Comparison of ENCODE assay signal across 8 cellular contexts in the genomic region with DNA sequence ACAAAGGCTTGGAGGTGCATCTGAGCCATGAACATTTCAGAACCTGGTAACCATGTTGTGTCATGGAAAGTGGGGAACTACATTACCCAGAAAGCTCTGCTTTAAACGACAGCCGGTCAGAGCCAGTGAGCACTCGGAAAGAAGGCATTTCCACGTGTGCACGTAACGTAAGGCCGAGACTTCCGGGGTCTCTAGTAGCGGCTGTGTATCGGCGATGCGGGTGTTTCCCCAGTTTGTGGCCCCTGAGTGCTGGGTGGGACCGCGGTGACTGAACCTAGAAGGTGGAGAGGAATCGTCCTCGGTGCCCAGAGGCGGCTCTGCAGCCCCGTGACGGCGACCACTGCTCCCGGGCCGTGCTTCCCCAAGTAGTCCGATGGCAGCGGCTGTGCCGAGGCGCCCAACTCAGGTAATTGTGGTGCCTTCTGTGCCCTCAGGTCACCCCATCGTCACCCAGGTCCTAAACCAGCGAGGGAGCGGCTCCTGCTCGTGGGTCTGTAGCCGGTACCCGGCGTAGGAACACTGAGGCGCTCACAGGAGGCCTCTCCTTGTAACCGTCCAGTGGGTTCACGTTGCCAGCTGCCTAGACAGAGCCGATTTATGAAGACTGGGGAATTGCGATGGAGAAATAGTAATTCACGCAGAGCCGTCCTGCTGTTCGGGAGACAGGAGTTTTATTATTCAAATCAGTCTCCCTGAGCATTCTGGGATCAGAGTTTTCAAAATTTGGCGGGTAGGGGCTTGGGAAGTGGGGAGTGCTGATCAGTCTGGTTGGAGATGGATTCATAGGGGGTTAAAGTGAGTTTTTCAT. TPM values are rescaled to one million over a fixed set of nuclear protein-coding genes. Genes with fewer than 3 reads are reported as not detected.
DNase-seq lines count a peak whose midpoint lies in the region; ATAC-seq and TF ChIP-seq lines count a peak whose summit lies in the region.
"Not testable (repeated sequence)": the region's sequence is repeated elsewhere in the genome, so short reads cannot be mapped to it uniquely, and the experiment has no call there.

Gene ZNF587 (plus strand): TSS at position 194 of the 808 bp plus-strand sequence. CDS start 180 bp downstream, at position 374.

- not testable (repeated sequence) for H3K27me3 ChIP-seq in GM23338 (ENCODE audit: insufficient read depth); neural cell (ENCODE audit: insufficient read depth, low read depth, low read length)

- not testable (repeated sequence) for H3K36me3 ChIP-seq in GM23338 (ENCODE audit: insufficient read depth); neural cell (ENCODE audit: insufficient read depth, low read length)

- H3K9ac ChIP-seq in neural cell (ENCODE audit: low read length) = peak within 1 kb of the TSS; percentile 64

- not testable (repeated sequence) for H3K9me3 Mint-ChIP-seq in GM23338; stimulated activated naive CD8-positive, alpha-beta T cell treated with anti-CD3 and anti-CD28 coated beads, Interleukin-15, Interleukin-2, amounts not matched to agents 100 ng/mL and 50 ng/mL, for 24 hours

- not testable (repeated sequence) for H3K4me1 ChIP-seq in GM23338 (ENCODE audit: insufficient read depth)

- ATAC-seq in GM23338 = peak; percentile 90

- peaks cover 16% of the 10 kb centered on the region for H3K4me1 Mint-ChIP-seq in GM23338
- H3K4me1 Mint-ChIP-seq in stimulated activated naive CD8-positive, alpha-beta T cell treated with anti-CD3 and anti-CD28 coated beads, Interleukin-15, Interleukin-2, amounts not matched to agents 100 ng/mL and 50 ng/mL, for 24 hours (ENCODE audit: low read depth) = peaks cover 27% of the 10 kb centered on the region

- TF ChIP-seq EP300 in neural cell (conservative IDR thresholded peaks at IDR 0.05; ENCODE audit: poor library complexity, severe bottlenecking) = not testable (repeated sequence)

- peak within 1 kb of the TSS; percentile 85 for H3K27ac ChIP-seq in GM23338 (ENCODE audit: low read depth)
- H3K27ac ChIP-seq in neural cell (ENCODE audit: low read length) = peak within 1 kb of the TSS; percentile 53

- peak within 1 kb of the TSS; percentile 99 for H3K27ac Mint-ChIP-seq in GM23338
- peak within 1 kb of the TSS; percentile 91 for H3K27ac Mint-ChIP-seq in stimulated activated naive CD8-positive, alpha-beta T cell treated with anti-CD3 and anti-CD28 coated beads, Interleukin-15, Interleukin-2, amounts not matched to agents 100 ng/mL and 50 ng/mL, for 24 hours

- H3K79me2 ChIP-seq in GM23338 (replicated peaks; ENCODE audit: insufficient read depth) = peaks cover 73% of the 10 kb centered on the region
- peaks cover 21% of the 10 kb centered on the region for H3K79me2 ChIP-seq in neural cell (replicated peaks; ENCODE audit: insufficient read depth, low read length)

- H3K9me3 ChIP-seq in neural cell (ENCODE audit: low read length) = not testable (repeated sequence)

- H3K4me2 ChIP-seq in GM23338 (peak within 1 kb of the TSS; percentile 81), neural cell (ENCODE audit: low read length) (peak within 1 kb of the TSS; percentile 66)

- H3F3A ChIP-seq in GM23338 (replicated peaks; ENCODE audit: low read depth) = peaks cover 50% of the 10 kb centered on the region
- not testable (repeated sequence) for H3F3A ChIP-seq in neural cell (ENCODE audit: insufficient read depth, low read length, poor library complexity, severe bottlenecking)

- peaks cover 51% of the 10 kb centered on the region for H3K36me3 Mint-ChIP-seq in GM23338 (ENCODE audit: low read depth)
- H3K36me3 Mint-ChIP-seq in stimulated activated naive CD8-positive, alpha-beta T cell treated with anti-CD3 and anti-CD28 coated beads, Interleukin-15, Interleukin-2, amounts not matched to agents 100 ng/mL and 50 ng/mL, for 24 hours (ENCODE audit: low read depth) = peaks cover 58% of the 10 kb centered on the region

- not testable (repeated sequence) for TF ChIP-seq RAD21 in neural cell (conservative IDR thresholded peaks at IDR 0.05)

- not testable (repeated sequence) for H2AFZ ChIP-seq in GM23338; neural cell (ENCODE audit: low read depth, low read length)

- DNase-seq in EH (ENCODE audit: low read depth) = peak; percentile 89
- peak; percentile 95 for DNase-seq in GM23338 (ENCODE audit: low spot score)
- peak; percentile 85 for DNase-seq in LHCN-M2 (ENCODE audit: low read depth)
- peak; percentile 39 for DNase-seq in SIG-M5 (lab: John Stamatoyannopoulos, UW)
- peak; percentile 65 for DNase-seq in activated effector memory CD4-positive, alpha-beta T cell treated with Interleukin-2 at 50 U/mL for 16 hours
- DNase-seq in foreskin fibroblast = peak; percentile 71 to 90

- H3K4me3 Mint-ChIP-seq in GM23338 = peak within 1 kb of the TSS; percentile 96
- H3K4me3 Mint-ChIP-seq in stimulated activated naive CD8-positive, alpha-beta T cell treated with anti-CD3 and anti-CD28 coated beads, Interleukin-15, Interleukin-2, amounts not matched to agents 100 ng/mL and 50 ng/mL, for 24 hours = peak within 1 kb of the TSS; percentile 90

- not testable (repeated sequence) for H3K27me3 Mint-ChIP-seq in GM23338 (ENCODE audit: insufficient read depth, low read depth, poor library complexity); stimulated activated naive CD8-positive, alpha-beta T cell treated with anti-CD3 and anti-CD28 coated beads, Interleukin-15, Interleukin-2, amounts not matched to agents 100 ng/mL and 50 ng/mL, for 24 hours

- TF ChIP-seq CTCF in GM23338 (conservative IDR thresholded peaks at IDR 0.05; ENCODE audit: low read depth in 2 of 2); foreskin fibroblast (IDR thresholded peaks at IDR 0.05; ENCODE audit: low read depth, low read length); neural cell (IDR thresholded peaks at IDR 0.05; ENCODE audit: poor library complexity, severe bottlenecking): not testable (repeated sequence)

- H3K4me3 ChIP-seq in GM23338 = peak within 1 kb of the TSS; percentile 73
- H3K4me3 ChIP-seq in foreskin fibroblast (ENCODE audit: low read depth in 1 of 2, low read length in 2 of 2) = peak within 1 kb of the TSS; percentile 69 to 90
- peak within 1 kb of the TSS; percentile 70 for H3K4me3 ChIP-seq in neural cell (ENCODE audit: low read length)

- peaks cover 57% of the 10 kb centered on the region for H4K20me1 ChIP-seq in GM23338 (replicated peaks; ENCODE audit: insufficient read depth)
- H4K20me1 ChIP-seq in neural cell (ENCODE audit: insufficient read depth) = not testable (repeated sequence)

- H3K9me2 ChIP-seq in GM23338 (ENCODE audit: insufficient read depth); neural cell (ENCODE audit: insufficient read depth, low read length): not testable (repeated sequence)

TF ChIP-seq in GM23338, 12 proteins besides CTCF, POLR2A, EP300 and RAD21:
- peak; percentile 87 for TF ChIP-seq POLR2AphosphoS5 (IDR thresholded peaks at IDR 0.05; ENCODE audit: low read depth)
- TF ChIP-seq, protein P1, sequence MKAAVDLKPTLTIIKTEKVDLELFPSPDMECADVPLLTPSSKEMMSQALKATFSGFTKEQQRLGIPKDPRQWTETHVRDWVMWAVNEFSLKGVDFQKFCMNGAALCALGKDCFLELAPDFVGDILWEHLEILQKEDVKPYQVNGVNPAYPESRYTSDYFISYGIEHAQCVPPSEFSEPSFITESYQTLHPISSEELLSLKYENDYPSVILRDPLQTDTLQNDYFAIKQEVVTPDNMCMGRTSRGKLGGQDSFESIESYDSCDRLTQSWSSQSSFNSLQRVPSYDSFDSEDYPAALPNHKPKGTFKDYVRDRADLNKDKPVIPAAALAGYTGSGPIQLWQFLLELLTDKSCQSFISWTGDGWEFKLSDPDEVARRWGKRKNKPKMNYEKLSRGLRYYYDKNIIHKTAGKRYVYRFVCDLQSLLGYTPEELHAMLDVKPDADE (IDR thresholded peaks at IDR 0.05) = peak; percentile 91

TF ChIP-seq in neural cell, 6 proteins besides CTCF, POLR2A, EP300 and RAD21:
- TF ChIP-seq REST (IDR thresholded peaks at IDR 0.05; ENCODE audit: borderline replicate concordance) = peak; percentile 16
- TF ChIP-seq MXI1 (conservative IDR thresholded peaks at IDR 0.05; ENCODE audit: poor library complexity, severe bottlenecking) = peak; percentile 94
TF ChIP-seq in neural cell: peak in this region for 2; not testable (repeated sequence) for 4.

RNA-seq across cellular contexts. Expression of gene ZNF587, which starts in this region (rescaled TPM):
- total RNA-seq in GM23338 (2014; rRNA removed; shearing (Covaris generic)) = 31.8 and 38.7 TPM in 2 replicates
- polyA plus RNA-seq in GM23338 (2016; fragmentation: Nextera tagmentation; extraction: Ambion mirVana) = 12.8 and 13.6 TPM in 2 replicates
- total RNA-seq in LHCN-M2 (2014; rRNA removed) = 6.9 and 11.5 TPM in 2 replicates
- 5.9 TPM for polyA plus RNA-seq in LHCN-M2 (2012)
- 16.8 and 23.3 TPM in 2 replicates for polyA plus RNA-seq in neural cell
- 62.4 and 65.0 TPM in 2 replicates for polyA minus RNA-seq in neural cell

Comparison
In these comparisons a context has a peak if more than half of its experiments do, and no peak if none do; other contexts are left out.
1. Peak in every context shown above with its lines: DNase-seq, ATAC-seq, H3K4me3 ChIP-seq and H3K27ac ChIP-seq.
2. DNase-seq: peak in every context shown above with its lines; median percentile 95 in GM23338; 89 in EH; 85 in LHCN-M2; 80 in foreskin fibroblast; 65 in activated effector memory CD4-positive, alpha-beta T cell treated with Interleukin-2 at 50 U/mL for 16 hours; 39 in SIG-M5.